ENCODE assay signal across 8 cellular contexts in genomic region chr14:54722791-54723432, GRCh38.
DNase-seq lines count a peak whose midpoint lies in the region; TF ChIP-seq lines count a peak whose summit lies in the region.

No MANE protein-coding gene starts in this region.

- H4K91ac ChIP-seq in trophoblast cell (ENCODE audit: low read depth, low read length): no peak overlapping the region

- no peak overlapping the region for H2AK5ac ChIP-seq in trophoblast cell (ENCODE audit: low read length)

- H3K18ac ChIP-seq in trophoblast cell (ENCODE audit: low read length): no peak overlapping the region

- TF ChIP-seq EP300 in neural cell (conservative IDR thresholded peaks at IDR 0.05; ENCODE audit: poor library complexity, severe bottlenecking) (no peak), transverse colon (IDR thresholded peaks at IDR 0.05; ENCODE audit: low read depth) (no peak)

- TF ChIP-seq RAD21 in neural cell (conservative IDR thresholded peaks at IDR 0.05): peak; percentile 18

- H3K9me3 ChIP-seq in neural cell (ENCODE audit: low read length): no peaks in the 10 kb centered on the region
- H3K9me3 ChIP-seq in trophoblast cell (ENCODE audit: insufficient read depth, low read depth, low read length): no peaks in the 10 kb centered on the region
- no peaks in the 10 kb centered on the region for H3K9me3 ChIP-seq in transverse colon

- H3K9ac ChIP-seq in neural cell (ENCODE audit: low read length) (no peak overlapping the region), trophoblast cell (ENCODE audit: low read length) (no peak overlapping the region)

- in situ Hi-C loops in KBM-7 (cut with MboI; ENCODE audit: low pct_unique_long_range_greater_than_20kb, low sequenced_read_pairs) (no loop called here), brain microvascular endothelial cell (cut with HindIII; ENCODE audit: low pct_ligation_motif_present, low sequenced_read_pairs) (no loop called here), transverse colon (cut with MboI; ENCODE audit: low pct_ligation_motif_present in 1 of 4, low pct_unique_long_range_greater_than_20kb in 1 of 4, low sequenced_read_pairs in 3 of 4) (no loop called here)

- H2BK12ac ChIP-seq in trophoblast cell (ENCODE audit: low read length): no peak overlapping the region

- H2BK120ac ChIP-seq in trophoblast cell (ENCODE audit: insufficient read depth, low read length, poor library complexity): no peak overlapping the region

- H3F3A ChIP-seq in neural cell (ENCODE audit: insufficient read depth, low read length, poor library complexity, severe bottlenecking): no peaks in the 10 kb centered on the region

- H3K36me3 ChIP-seq in brain microvascular endothelial cell (replicated peaks): no peaks in the 10 kb centered on the region
- H3K36me3 ChIP-seq in neural cell (ENCODE audit: insufficient read depth, low read length): no peaks in the 10 kb centered on the region
- H3K36me3 ChIP-seq in trophoblast cell (ENCODE audit: control insufficient read depth in 1 of 2, insufficient read depth in 2 of 2, low read length in 2 of 2): no peaks in the 10 kb centered on the region
- no peaks in the 10 kb centered on the region for H3K36me3 ChIP-seq in transverse colon

- H3K27ac ChIP-seq in brain microvascular endothelial cell: no peak overlapping the region
- no peak overlapping the region for H3K27ac ChIP-seq in neural cell (ENCODE audit: low read length)
- no peak overlapping the region for H3K27ac ChIP-seq in trophoblast cell (ENCODE audit: low read depth, low read length)
- H3K27ac ChIP-seq in transverse colon: no peak overlapping the region

- peak; percentile 69 for TF ChIP-seq CTCF in GM10248 (IDR thresholded peaks at IDR 0.05; ENCODE audit: control extremely low read depth, extremely low read depth, low read depth, missing control alignments)
- peak; percentile 61 for TF ChIP-seq CTCF in brain microvascular endothelial cell (IDR thresholded peaks at IDR 0.05; ENCODE audit: low read depth, low read length, missing control alignments)
- TF ChIP-seq CTCF in neural cell (IDR thresholded peaks at IDR 0.05; ENCODE audit: poor library complexity, severe bottlenecking): peak; percentile 44
- no peak for TF ChIP-seq CTCF in transverse colon (IDR thresholded peaks at IDR 0.05)

- no peaks in the 10 kb centered on the region for H3K27me3 ChIP-seq in brain microvascular endothelial cell (replicated peaks)
- no peaks in the 10 kb centered on the region for H3K27me3 ChIP-seq in neural cell (ENCODE audit: insufficient read depth, low read depth, low read length)
- H3K27me3 ChIP-seq in trophoblast cell (ENCODE audit: insufficient read depth, low read length): no peaks in the 10 kb centered on the region
- no peaks in the 10 kb centered on the region for H3K27me3 ChIP-seq in transverse colon

- no CpG with 5 or more reads among the region's 4 CpGs for WGBS in trophoblast cell (ENCODE audit: extremely low coverage, insufficient coverage, insufficient read length)
- WGBS in transverse colon (ENCODE audit: low coverage in 1 of 2), 2 donors: 41 to 56% methylated on average over 4 of the region's 4 CpGs

- H3K14ac ChIP-seq in trophoblast cell (ENCODE audit: low read length): no peak overlapping the region

- CTCF ChIA-PET in GM10248 (lab: Yijun Ruan, JAX): interaction anchor here (0.8 to 7.2 kb wide), 16 partner anchors 9 to 292 kb away, joined by 3 to 53 read pairs (median 4); partner anchors contain the start of genes CGRRF1 and SAMD4A

- intact Hi-C loops in transverse colon (cut with DNase I; ENCODE audit: low total_unique reads): no loop called here

- H3K4me1 ChIP-seq in trophoblast cell (ENCODE audit: control insufficient read depth in 1 of 2, insufficient read depth in 2 of 2, low read length in 2 of 2) (peaks cover 4 to 7% of the 10 kb centered on the region in 2 experiments), transverse colon (peaks cover 0 to 10% (median 3%) of the 10 kb centered on the region in 4 donors)

- H3K79me1 ChIP-seq in trophoblast cell (ENCODE audit: low read length): no peaks in the 10 kb centered on the region

- POLR2A ChIA-PET in GM10248 (lab: Yijun Ruan, JAX): interaction anchor here (0.6 kb wide), 1 partner anchor 71 kb away, joined by 6 read pairs; no protein-coding TSS in a partner anchor

- H3K79me2 ChIP-seq in neural cell (replicated peaks; ENCODE audit: insufficient read depth, low read length) (no peaks in the 10 kb centered on the region), trophoblast cell (ENCODE audit: control insufficient read depth, insufficient read depth, low read length, poor library complexity) (no peaks in the 10 kb centered on the region)

- H2AFZ ChIP-seq in neural cell (ENCODE audit: low read depth, low read length) (no peak overlapping the region), trophoblast cell (ENCODE audit: insufficient read depth, low read length, poor library complexity) (no peak overlapping the region)

- no peak overlapping the region for H4K12ac ChIP-seq in trophoblast cell (ENCODE audit: low read depth, low read length)

- no peak for TF ChIP-seq POLR2A in transverse colon (IDR thresholded peaks at IDR 0.05)

- H3K9me2 ChIP-seq in neural cell (ENCODE audit: insufficient read depth, low read length): no peaks in the 10 kb centered on the region

- no peak overlapping the region for H4K8ac ChIP-seq in trophoblast cell (ENCODE audit: low read depth, low read length)

- H3K4me2 ChIP-seq in neural cell (ENCODE audit: low read length): no peak overlapping the region
- H3K4me2 ChIP-seq in trophoblast cell (ENCODE audit: low read length): no peak overlapping the region

- no peak overlapping the region for H3K4ac ChIP-seq in trophoblast cell (ENCODE audit: low read depth, low read length)

- no peak overlapping the region for H3K23ac ChIP-seq in trophoblast cell (ENCODE audit: low read length)

- H3K4me3 ChIP-seq in brain microvascular endothelial cell (ENCODE audit: low read depth, low read length) (no peak overlapping the region), neural cell (ENCODE audit: low read length) (no peak overlapping the region), trophoblast cell (ENCODE audit: low read depth, low read length) (no peak overlapping the region), transverse colon (no peak overlapping the region)

- no peak overlapping the region for H2BK5ac ChIP-seq in trophoblast cell (ENCODE audit: low read depth, low read length, poor library complexity)

- DNase-seq in GM10248 (ENCODE audit: extremely low spot score) (peak; percentile 29), KBM-7 (peak; percentile 48), brain microvascular endothelial cell (peak; percentile 32), D341Med (ENCODE audit: low spot score) (no peak), trophoblast cell (no peak), transverse colon (no peak), NCI-H1436 (lab: John Stamatoyannopoulos, UW) (no peak)

- no peaks in the 10 kb centered on the region for H4K20me1 ChIP-seq in neural cell (ENCODE audit: insufficient read depth)

TF ChIP-seq in neural cell, 6 proteins besides CTCF, POLR2A, EP300 and RAD21:
- TF ChIP-seq EZH2 (IDR thresholded peaks at IDR 0.05; ENCODE audit: borderline replicate concordance, insufficient read depth, low read length, poor library complexity, severe bottlenecking): no peak
- peak; percentile 16 for TF ChIP-seq SMC3 (conservative IDR thresholded peaks at IDR 0.05; ENCODE audit: poor library complexity)
- TF ChIP-seq REST (IDR thresholded peaks at IDR 0.05; ENCODE audit: borderline replicate concordance): no peak
- no peak for TF ChIP-seq TAF1 (IDR thresholded peaks at IDR 0.05; ENCODE audit: low read depth)

Comparison
In these comparisons a context has a peak if more than half of its experiments do, and no peak if none do; other contexts are left out.
1. DNase-seq: peak in GM10248 (single experiment), KBM-7 (single experiment) and brain microvascular endothelial cell (single experiment); none in D341Med (single experiment), trophoblast cell (0 of 2), transverse colon (single experiment) and NCI-H1436 (single experiment).
2. CTCF ChIP-seq: peak in GM10248 (single experiment), brain microvascular endothelial cell (single experiment) and neural cell (single experiment); none in transverse colon (0 of 5).